In the genomic region with DNA sequence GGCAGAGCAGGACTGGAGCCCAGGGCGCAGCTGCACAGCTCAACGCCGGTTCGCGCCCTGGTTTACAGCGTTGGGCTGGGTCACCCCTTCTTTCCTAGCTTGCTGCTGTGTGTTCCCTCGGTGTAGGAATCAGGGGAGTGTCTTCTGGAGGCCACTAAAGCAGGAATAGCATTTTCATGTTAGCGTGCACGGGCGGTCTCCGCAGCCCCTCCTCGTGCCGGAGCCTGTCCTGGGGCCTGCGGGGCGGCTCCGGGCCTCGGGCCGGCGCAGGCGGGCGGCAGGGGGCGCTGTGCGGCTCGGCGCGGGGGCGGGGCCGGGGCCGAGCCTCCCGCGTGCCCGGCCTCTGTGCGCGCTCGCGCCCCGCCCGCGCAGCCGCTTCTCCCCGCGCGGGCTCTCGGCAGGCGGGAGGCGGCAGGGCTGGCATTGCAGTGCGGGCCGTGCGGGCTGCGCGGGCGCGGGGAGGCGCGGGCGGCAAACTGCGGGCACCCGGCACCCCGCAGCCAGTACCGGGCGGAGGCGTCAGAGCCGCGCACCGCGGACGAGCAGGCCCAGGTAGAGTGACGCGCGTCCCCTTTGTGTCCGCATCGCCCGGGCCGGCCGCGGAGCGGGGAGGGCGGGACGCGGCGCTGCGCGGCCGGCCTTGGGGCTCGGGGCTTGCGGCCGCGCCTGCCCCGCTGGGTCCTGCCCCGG, we compare ENCODE assay signal across 1 cellular context.
TF ChIP-seq lines count a peak whose summit lies in the region.

TSS of gene RNF144A (plus strand) at position 342 of the 690 bp plus-strand sequence. CDS start 79,515 bp downstream, outside the sequence.

TF ChIP-seq in K562, 482 proteins besides CTCF, POLR2A, EP300 and RAD21 (continued from another document):
- TF ChIP-seq ZNF311 (CRISPR knock-in tag; IDR thresholded peaks at IDR 0.05) (no peak), CBFA2T3 (IDR thresholded peaks at IDR 0.05) (no peak), NR3C1 (CRISPR knock-in tag; IDR thresholded peaks at IDR 0.05) (0 out of 2 replicates have a peak, but pooled peaks have one; percentile 15), SRSF9 (IDR thresholded peaks at IDR 0.05; ENCODE audit: borderline replicate concordance, low read depth, low read length) (no peak), DNMT1 (IDR thresholded peaks at IDR 0.05) (no peak), PYGO2 (tag; IDR thresholded peaks at IDR 0.05) (no peak), NFE2L1 (tag; IDR thresholded peaks at IDR 0.05; ENCODE audit: borderline replicate concordance, low read depth) (no peak), MTF1 (CRISPR knock-in tag; IDR thresholded peaks at IDR 0.05; ENCODE audit: borderline replicate concordance) (no peak), RB1 (IDR thresholded peaks at IDR 0.05; ENCODE audit: low read depth) (peak; percentile 64; the same call in 1 of the 2 replicates), ZNF696 (CRISPR knock-in tag; conservative IDR thresholded peaks at IDR 0.05) (no peak), ATF1 (CRISPR knock-in tag; IDR thresholded peaks at IDR 0.05) (no peak), ATF1 (tag; IDR thresholded peaks at IDR 0.05) (no peak), SMAD4 (CRISPR knock-in tag; conservative IDR thresholded peaks at IDR 0.05) (peak; percentile 73), PRPF4 (IDR thresholded peaks at IDR 0.05; ENCODE audit: insufficient read depth, low read depth, low read length, poor library complexity, severe bottlenecking) (no peak), TAF9B (IDR thresholded peaks at IDR 0.05; ENCODE audit: partially characterized antibody) (no peak), HNRNPUL1 (IDR thresholded peaks at IDR 0.05; ENCODE audit: low read length) (no peak), RBM17 (IDR thresholded peaks at IDR 0.05; ENCODE audit: borderline replicate concordance, low read depth, low read length) (no peak), MTA2 (IDR thresholded peaks at IDR 0.05; ENCODE audit: low read depth) (no peak)
- TF ChIP-seq, protein P1, sequence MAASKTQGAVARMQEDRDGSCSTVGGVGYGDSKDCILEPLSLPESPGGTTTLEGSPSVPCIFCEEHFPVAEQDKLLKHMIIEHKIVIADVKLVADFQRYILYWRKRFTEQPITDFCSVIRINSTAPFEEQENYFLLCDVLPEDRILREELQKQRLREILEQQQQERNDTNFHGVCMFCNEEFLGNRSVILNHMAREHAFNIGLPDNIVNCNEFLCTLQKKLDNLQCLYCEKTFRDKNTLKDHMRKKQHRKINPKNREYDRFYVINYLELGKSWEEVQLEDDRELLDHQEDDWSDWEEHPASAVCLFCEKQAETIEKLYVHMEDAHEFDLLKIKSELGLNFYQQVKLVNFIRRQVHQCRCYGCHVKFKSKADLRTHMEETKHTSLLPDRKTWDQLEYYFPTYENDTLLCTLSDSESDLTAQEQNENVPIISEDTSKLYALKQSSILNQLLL (CRISPR knock-in tag; IDR thresholded peaks at IDR 0.05; ENCODE audit: borderline replicate concordance) = no peak
- TF ChIP-seq, protein P2, sequence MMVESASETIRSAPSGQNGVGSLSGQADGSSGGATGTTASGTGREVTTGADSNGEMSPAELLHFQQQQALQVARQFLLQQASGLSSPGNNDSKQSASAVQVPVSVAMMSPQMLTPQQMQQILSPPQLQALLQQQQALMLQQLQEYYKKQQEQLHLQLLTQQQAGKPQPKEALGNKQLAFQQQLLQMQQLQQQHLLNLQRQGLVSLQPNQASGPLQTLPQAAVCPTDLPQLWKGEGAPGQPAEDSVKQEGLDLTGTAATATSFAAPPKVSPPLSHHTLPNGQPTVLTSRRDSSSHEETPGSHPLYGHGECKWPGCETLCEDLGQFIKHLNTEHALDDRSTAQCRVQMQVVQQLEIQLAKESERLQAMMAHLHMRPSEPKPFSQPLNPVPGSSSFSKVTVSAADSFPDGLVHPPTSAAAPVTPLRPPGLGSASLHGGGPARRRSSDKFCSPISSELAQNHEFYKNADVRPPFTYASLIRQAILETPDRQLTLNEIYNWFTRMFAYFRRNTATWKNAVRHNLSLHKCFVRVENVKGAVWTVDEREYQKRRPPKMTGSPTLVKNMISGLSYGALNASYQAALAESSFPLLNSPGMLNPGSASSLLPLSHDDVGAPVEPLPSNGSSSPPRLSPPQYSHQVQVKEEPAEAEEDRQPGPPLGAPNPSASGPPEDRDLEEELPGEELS (CRISPR knock-in tag; IDR thresholded peaks at IDR 0.05; ENCODE audit: borderline replicate concordance) = peak; percentile 90
